In genomic region chr4:147136783-147137182, GRCh38 we compare ENCODE assay signal across 17 cellular contexts.
DNase-seq lines count a peak whose midpoint lies in the region; ATAC-seq and TF ChIP-seq lines count a peak whose summit lies in the region.
"Had no signal": no experiment of that assay in that cellular context is flagged by ENCODE, and none has a peak within 500 bp of the region (broad histone marks: within the 10 kb centered on the region; RNA-seq: fewer than 3 reads in every experiment).

No MANE protein-coding gene starts in this region.

- peak overlapping the region; percentile 74 for H3K27ac ChIP-seq in left ventricle myocardium inferior (replicated peaks)
- no peak overlapping the region for H3K27ac ChIP-seq in trophoblast cell (ENCODE audit: low read depth, low read length)
- peak overlapping the region; percentile 51 for H3K27ac ChIP-seq in upper lobe of right lung
- peak overlapping the region in 1 of 4 donors; percentile 48 for H3K27ac ChIP-seq in Peyer's patch
- H3K27ac ChIP-seq: C4-2B, PC-9 had no signal

- no peak overlapping the region for H2AFZ ChIP-seq in trophoblast cell (ENCODE audit: insufficient read depth, low read length, poor library complexity)
- H2AFZ ChIP-seq: PC-9 had no signal

- H3K4ac ChIP-seq in trophoblast cell (ENCODE audit: low read depth, low read length), result no peak overlapping the region

- no peak for TF ChIP-seq POLR2A in Peyer's patch (IDR thresholded peaks at IDR 0.05)

- no peak overlapping the region for H3K4me2 ChIP-seq in trophoblast cell (ENCODE audit: low read length)
- H3K4me2 ChIP-seq: PC-9 had no signal

- H3K36me3 ChIP-seq in left ventricle myocardium inferior (no peaks in the 10 kb centered on the region), trophoblast cell (ENCODE audit: control insufficient read depth in 1 of 2, insufficient read depth in 2 of 2, low read length in 2 of 2) (no peaks in the 10 kb centered on the region), upper lobe of right lung (no peaks in the 10 kb centered on the region), Peyer's patch (no peaks in the 10 kb centered on the region)
- H3K36me3 ChIP-seq: HAP-1, MG63 had no signal

- H3K18ac ChIP-seq in trophoblast cell (ENCODE audit: low read length), result no peak overlapping the region

- H4K91ac ChIP-seq in trophoblast cell (ENCODE audit: low read depth, low read length), result no peak overlapping the region

- intact Hi-C loops in left ventricle myocardium inferior (cut with micrococcal nuclease) (no loop called here), left cardiac atrium (cut with DNase I) (no loop called here), upper lobe of right lung (cut with DNase I) (no loop called here)

- H4K12ac ChIP-seq in trophoblast cell (ENCODE audit: low read depth, low read length), result no peak overlapping the region

- H2BK12ac ChIP-seq in trophoblast cell (ENCODE audit: low read length), result peak overlapping the region; percentile 66

- TF ChIP-seq CTCF in left ventricle myocardium inferior (IDR thresholded peaks at IDR 0.05; ENCODE audit: borderline replicate concordance) (no peak), upper lobe of right lung (IDR thresholded peaks at IDR 0.05) (no peak), Peyer's patch (IDR thresholded peaks at IDR 0.05) (no peak)

- no peak overlapping the region for H2BK120ac ChIP-seq in trophoblast cell (ENCODE audit: insufficient read depth, low read length, poor library complexity)

- ATAC-seq in left cardiac atrium (no peak), upper lobe of right lung (no peak)
- ATAC-seq: HepG2 had no signal

- H3K14ac ChIP-seq in trophoblast cell (ENCODE audit: low read length), result no peak overlapping the region

- no peaks in the 10 kb centered on the region for H3K79me1 ChIP-seq in trophoblast cell (ENCODE audit: low read length)

- H3K4me1 ChIP-seq in left ventricle myocardium inferior, result no peaks in the 10 kb centered on the region
- H3K4me1 ChIP-seq in trophoblast cell (ENCODE audit: control insufficient read depth in 1 of 2, insufficient read depth in 2 of 2, low read length in 2 of 2), result peaks cover 0 to 2% of the 10 kb centered on the region in 2 experiments
- no peaks in the 10 kb centered on the region for H3K4me1 ChIP-seq in upper lobe of right lung
- no peaks in the 10 kb centered on the region for H3K4me1 ChIP-seq in Peyer's patch
- H3K4me1 ChIP-seq: Caco-2, HAP-1 had no signal

- H2AK5ac ChIP-seq in trophoblast cell (ENCODE audit: low read length), result no peak overlapping the region

- H3K4me3 ChIP-seq in left ventricle myocardium inferior (no peak overlapping the region), trophoblast cell (ENCODE audit: low read depth, low read length) (no peak overlapping the region), upper lobe of right lung (no peak overlapping the region), Peyer's patch (no peak overlapping the region)
- H3K4me3 ChIP-seq: HAP-1, MG63, PC-9 had no signal

- no peak overlapping the region for H2BK5ac ChIP-seq in trophoblast cell (ENCODE audit: low read depth, low read length, poor library complexity)

- DNase-seq in left ventricle myocardium inferior, result no peak
- DNase-seq in left cardiac atrium, result no peak
- peak; percentile 26 for DNase-seq in iris pigment epithelial cell (ENCODE audit: low read depth)
- DNase-seq in trophoblast cell, result no peak
- DNase-seq in upper lobe of right lung, result no peak
- no peak for DNase-seq in Peyer's patch
- DNase-seq in NCI-H524 (lab: John Stamatoyannopoulos, UW), result no peak
- DNase-seq in stimulated activated naive CD4-positive, alpha-beta T cell treated with Interleukin-2 at 50 U/mL for 16 hours (lab: John Stamatoyannopoulos, UW), result no peak
- DNase-seq: Caco-2, MG63, NCI-H187 treated with DMSO at 0.1 percent for 48 hours, NCI-H446, NCI-H748 treated with DMSO at 0.1 percent for 48 hours, PC-9 had no signal

- H3K9me3 ChIP-seq in left ventricle myocardium inferior (replicated peaks) (no peaks in the 10 kb centered on the region), trophoblast cell (ENCODE audit: insufficient read depth, low read depth, low read length) (no peaks in the 10 kb centered on the region), upper lobe of right lung (no peaks in the 10 kb centered on the region), Peyer's patch (no peaks in the 10 kb centered on the region)
- H3K9me3 ChIP-seq: Caco-2, HAP-1, MG63 had no signal

- no peaks in the 10 kb centered on the region for H3K79me2 ChIP-seq in trophoblast cell (ENCODE audit: control insufficient read depth, insufficient read depth, low read length, poor library complexity)

- WGBS in trophoblast cell (ENCODE audit: extremely low coverage, insufficient coverage, insufficient read length), result no CpG with 5 or more reads among the region's 5 CpGs

- H3K27me3 ChIP-seq in left ventricle myocardium inferior (ENCODE audit: low read depth) (no peaks in the 10 kb centered on the region), trophoblast cell (ENCODE audit: insufficient read depth, low read length) (no peaks in the 10 kb centered on the region), upper lobe of right lung (no peaks in the 10 kb centered on the region), Peyer's patch (no peaks in the 10 kb centered on the region)
- H3K27me3 ChIP-seq: MG63 had no signal

- no peak overlapping the region for H3K23ac ChIP-seq in trophoblast cell (ENCODE audit: low read length)

- no peak overlapping the region for H3K9ac ChIP-seq in trophoblast cell (ENCODE audit: low read length)

- no peak overlapping the region for H4K8ac ChIP-seq in trophoblast cell (ENCODE audit: low read depth, low read length)
